8 cellular contexts compared by ENCODE assay signal in the genomic region with DNA sequence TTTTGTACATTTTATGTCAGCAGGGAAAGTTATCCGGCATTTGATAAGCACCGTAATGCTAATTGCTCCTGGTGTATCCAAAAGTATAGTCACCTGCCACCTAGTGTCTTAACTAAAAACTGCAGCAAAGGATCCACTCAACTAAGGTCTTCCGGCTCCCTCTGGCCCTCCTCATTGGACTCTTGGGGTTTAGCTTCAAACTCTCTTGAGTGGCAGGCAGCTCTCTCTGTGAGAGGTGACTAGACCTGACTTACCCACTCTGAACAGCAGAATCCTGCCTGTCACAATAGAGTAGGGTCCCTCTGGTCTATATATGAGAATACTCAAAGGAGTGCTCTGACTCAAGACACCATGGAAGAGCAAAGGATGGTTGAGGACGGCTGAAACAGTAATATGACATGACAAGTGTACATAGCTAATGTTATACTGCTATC.
DNase-seq lines count a peak whose midpoint lies in the region; ATAC-seq and TF ChIP-seq lines count a peak whose summit lies in the region.

No MANE protein-coding gene starts in this region.

- H3K36me3 ChIP-seq in OCI-LY3 (replicated peaks; ENCODE audit: low read depth, low read length): no peaks in the 10 kb centered on the region
- H3K36me3 ChIP-seq in ovary: no peaks in the 10 kb centered on the region

- DNase-seq in DMS53 (lab: John Stamatoyannopoulos, UW) (peak; percentile 92), HuH-7 (ENCODE audit: low spot score) (peak; percentile 50), fibroblast of villous mesenchyme (ENCODE audit: low read depth) (peak; percentile 77), ovary (peak in 1 of 5 donors; percentile 47), cerebellar nuclear complex (lab: John Stamatoyannopoulos, UW) (no peak)
- DNase-seq in activated T-cell treated with anti-CD3 and anti-CD28 coated beads, Interleukin-2, amount 50 U/mL, for 48 hours: peak; percentile 44 to 46

- TF ChIP-seq POLR2A in ovary (IDR thresholded peaks at IDR 0.05): no peak

- H3K9me3 ChIP-seq in OCI-LY3 (ENCODE audit: insufficient read depth, low read length) (no peaks in the 10 kb centered on the region), ovary (no peaks in the 10 kb centered on the region)

- peaks cover 8% of the 10 kb centered on the region for H3K4me1 ChIP-seq in OCI-LY3 (ENCODE audit: low read length)
- H3K4me1 ChIP-seq in ovary (ENCODE audit: insufficient read depth): no peaks in the 10 kb centered on the region

- H3K4me2 ChIP-seq in OCI-LY3 (ENCODE audit: low read length): peak overlapping the region; percentile 62

- H2AFZ ChIP-seq in OCI-LY3 (ENCODE audit: low read depth, low read length): peak overlapping the region; percentile 92

- H3K27ac ChIP-seq in OCI-LY3 (ENCODE audit: low read length): no peak overlapping the region
- no peak overlapping the region for H3K27ac ChIP-seq in ovary

- H3K4me3 ChIP-seq in OCI-LY3 (ENCODE audit: low read length): peak overlapping the region; percentile 36; the same call in 1 of the 2 replicates
- H3K4me3 ChIP-seq in fibroblast of villous mesenchyme (ENCODE audit: low read depth, low read length): no peak overlapping the region
- H3K4me3 ChIP-seq in ovary: no peak overlapping the region

- H3K27me3 ChIP-seq in OCI-LY3 (ENCODE audit: low read depth, low read length) (no peaks in the 10 kb centered on the region), ovary (no peaks in the 10 kb centered on the region)

- no peak for TF ChIP-seq EP300 in ovary (IDR thresholded peaks at IDR 0.05)

- 17 to 20% (median 18%) methylated on average over 4 of the region's 4 CpGs for WGBS in ovary, 3 donors

- peak; percentile 93 for ATAC-seq in GM21390 (IDR thresholded peaks at IDR 0.05; ENCODE audit: unreplicated experiment)

- no peaks in the 10 kb centered on the region for H4K20me1 ChIP-seq in OCI-LY3 (ENCODE audit: insufficient read depth, low read length)

- TF ChIP-seq CTCF in OCI-LY3 (IDR thresholded peaks at IDR 0.05; ENCODE audit: low read depth, low read length) (peak; percentile 66), fibroblast of villous mesenchyme (IDR thresholded peaks at IDR 0.05; ENCODE audit: insufficient read depth, low read depth, low read length) (peak; percentile 80), ovary (IDR thresholded peaks at IDR 0.05) (peak; percentile 36 to 66 (median 52))

- H3K79me2 ChIP-seq in OCI-LY3 (ENCODE audit: low read length): no peaks in the 10 kb centered on the region

- intact Hi-C loops in ovary (cut with DNase I): loop anchor here in 1 of 4 donors (5.0 kb wide), 1 partner anchor 255 kb away; no protein-coding TSS in a partner anchor

- H3K9ac ChIP-seq in OCI-LY3 (ENCODE audit: low read length): no peak overlapping the region

Comparison
In these comparisons a context has a peak if more than half of its experiments do, and no peak if none do; other contexts are left out.
1. DNase-seq: peak in DMS53 (single experiment), HuH-7 (single experiment), activated T-cell treated with anti-CD3 and anti-CD28 coated beads, Interleukin-2, amount 50 U/mL, for 48 hours (2 of 2) and fibroblast of villous mesenchyme (single experiment); none in cerebellar nuclear complex (0 of 2).
2. Peak in every context shown above with its lines, with median percentiles within 50 percentile points of each other: CTCF ChIP-seq.